In the genomic region with DNA sequence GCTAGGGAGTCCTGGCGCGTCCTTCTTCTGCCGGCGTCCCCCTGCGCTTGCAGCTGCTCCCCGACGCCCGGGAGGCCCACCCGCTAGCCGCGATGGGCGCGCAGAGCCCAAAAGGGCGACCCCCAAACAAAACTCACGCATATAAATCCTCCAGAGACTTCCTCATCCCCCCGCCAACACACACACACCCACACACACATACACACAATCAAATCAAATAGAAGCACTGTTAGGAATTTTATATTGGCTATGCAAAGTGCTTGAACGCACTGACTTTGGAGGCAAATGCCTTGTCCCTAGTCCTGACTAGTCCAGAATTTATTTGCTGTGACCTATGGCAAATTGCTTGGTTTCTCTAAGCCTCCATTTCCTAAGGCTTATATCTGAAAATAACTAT, we compare ENCODE assay signal across 8 cellular contexts. TPM values are rescaled to one million over a fixed set of nuclear protein-coding genes. Genes with fewer than 3 reads are reported as not detected.
A peak's percentile ranks its signal among the peaks of the same experiment; 100 is the strongest.
DNase-seq lines count a peak whose midpoint lies in the region; TF ChIP-seq lines count a peak whose summit lies in the region.
"Had no signal": no experiment of that assay in that cellular context is flagged by ENCODE, and none has a peak within 500 bp of the region (broad histone marks: within the 10 kb centered on the region; RNA-seq: fewer than 3 reads in every experiment).

No MANE protein-coding gene starts in this region.

- H3K36me3 ChIP-seq in HAP-1 (replicated peaks), result no peaks in the 10 kb centered on the region
- H3K36me3 ChIP-seq in SK-N-MC (ENCODE audit: insufficient read depth, low read length), result no peaks in the 10 kb centered on the region
- H3K36me3 ChIP-seq in skeletal muscle satellite cell (ENCODE audit: insufficient read depth, low read length), result no peaks in the 10 kb centered on the region

- H3K4me3 ChIP-seq in HAP-1 (peak overlapping the region; percentile 56), SK-N-MC (peak overlapping the region; percentile 87), foreskin fibroblast (ENCODE audit: low read depth in 1 of 2, low read length in 2 of 2) (peak overlapping the region; percentile 74 to 85), skeletal muscle satellite cell (ENCODE audit: low read length) (peak overlapping the region; percentile 94)

- H3K4me1 ChIP-seq in HAP-1, result peaks cover 14% of the 10 kb centered on the region
- peaks cover 20% of the 10 kb centered on the region for H3K4me1 ChIP-seq in skeletal muscle satellite cell (ENCODE audit: control insufficient read depth, insufficient read depth, low read length)

- no peaks in the 10 kb centered on the region for H3K27me3 ChIP-seq in HAP-1 (ENCODE audit: low read depth)
- H3K27me3 ChIP-seq in skeletal muscle satellite cell (ENCODE audit: control insufficient read depth, insufficient read depth, low read length), result no peaks in the 10 kb centered on the region

- DNase-seq in HAP-1 (ENCODE audit: low spot score in 2 of 2) (no peak), SK-N-MC (ENCODE audit: low read depth, low spot score) (no peak), foreskin fibroblast (no peak), NCI-H2029 (lab: John Stamatoyannopoulos, UW) (no peak), SKM-1 treated with dmso at 0.1 percent for 144 hours (lab: John Stamatoyannopoulos, UW; ENCODE audit: unreplicated experiment) (no peak)
- no peak for DNase-seq in effector CD8-positive, alpha-beta T cell (lab: John Stamatoyannopoulos, UW)

- H3K4me2 ChIP-seq in skeletal muscle satellite cell (ENCODE audit: low read length), result peak overlapping the region; percentile 97

- no peaks in the 10 kb centered on the region for H3K9me3 ChIP-seq in HAP-1
- H3K9me3 ChIP-seq in SK-N-MC (ENCODE audit: low read depth, low read length), result no peaks in the 10 kb centered on the region
- no peaks in the 10 kb centered on the region for H3K9me3 ChIP-seq in skeletal muscle satellite cell (replicated peaks; ENCODE audit: low read length)

- in situ Hi-C loops in HAP-1 (cut with MboI; ENCODE audit: low sequenced_read_pairs), result no loop called here

- no peak for TF ChIP-seq CTCF in foreskin fibroblast (IDR thresholded peaks at IDR 0.05; ENCODE audit: low read depth, low read length)

- H3K9ac ChIP-seq in SK-N-MC (ENCODE audit: insufficient read length), result no peak overlapping the region
- peak overlapping the region; percentile 88 for H3K9ac ChIP-seq in skeletal muscle satellite cell (ENCODE audit: low read depth, low read length)

- no peak overlapping the region for H3K27ac ChIP-seq in SK-N-MC

RNA-seq across cellular contexts. Expression of gene CRYM, which starts 23.8 kb away (rescaled TPM):
- total RNA-seq in skeletal muscle satellite cell (2012; rRNA removed), result 0.22 and 0.25 TPM in 2 replicates
- total RNA-seq: lung microvascular endothelial cell had no signal
